In genomic region chr15:33729648-33730047, GRCh38 we compare ENCODE assay signal across 12 cellular contexts.
DNase-seq lines count a peak whose midpoint lies in the region; ATAC-seq and TF ChIP-seq lines count a peak whose summit lies in the region.
"Had no signal": no experiment of that assay in that cellular context is flagged by ENCODE, and none has a peak within 500 bp of the region (broad histone marks: within the 10 kb centered on the region; RNA-seq: fewer than 3 reads in every experiment).

No MANE protein-coding gene starts in this region.

- H3K9me3 Mint-ChIP-seq in H9, result no peaks in the 10 kb centered on the region; a peak in 1 of 5 replicates
- H3K9me3 Mint-ChIP-seq: activated B cell treated with CpG ODN at 0.5 μM for 24 hours; activated naive CD8-positive, alpha-beta T cell treated with anti-CD3 and anti-CD28 coated beads, Interleukin-2, amount 50 U/mL, for 24 hours had no signal

- no peak overlapping the region for H3K4me3 Mint-ChIP-seq in H9
- H3K4me3 Mint-ChIP-seq: activated B cell treated with CpG ODN at 0.5 μM for 24 hours; activated naive CD8-positive, alpha-beta T cell treated with anti-CD3 and anti-CD28 coated beads, Interleukin-2, amount 50 U/mL, for 24 hours had no signal

- ATAC-seq in HG02852 (IDR thresholded peaks at IDR 0.05; ENCODE audit: unreplicated experiment) (no peak), GM19452 (IDR thresholded peaks at IDR 0.05; ENCODE audit: unreplicated experiment) (no peak), left cardiac atrium (no peak)
- ATAC-seq: activated naive CD8-positive, alpha-beta T cell treated with anti-CD3 and anti-CD28 coated beads, Interleukin-2, amount 50 U/mL, for 24 hours had no signal

- peak; percentile 41 for TF ChIP-seq CTCF in 22Rv1 (IDR thresholded peaks at IDR 0.05)
- TF ChIP-seq CTCF in HFF-Myc (IDR thresholded peaks at IDR 0.05; ENCODE audit: low read depth, low read length, missing control alignments), result peak; percentile 6
- peak; percentile 31 for TF ChIP-seq CTCF in fibroblast of pulmonary artery (IDR thresholded peaks at IDR 0.05; ENCODE audit: low read length, missing control alignments)
- TF ChIP-seq CTCF in H9 (conservative IDR thresholded peaks at IDR 0.05), result no peak; the same call in 2 of the 3 replicates

- no peak overlapping the region for H2AFZ ChIP-seq in H9 (ENCODE audit: low read length)

- H3K23me2 ChIP-seq in H9 (ENCODE audit: insufficient read length, low read depth, low read length, poor library complexity, severe bottlenecking), result no peaks in the 10 kb centered on the region

- H3K56ac ChIP-seq in H9 (ENCODE audit: insufficient read length, low read depth, low read length), result no peak overlapping the region

- no CpG with 5 or more reads among the region's 4 CpGs for whole genome bisulfite sequencing in H9 (ENCODE audit: extremely low coverage, insufficient read length, low lambda C conversion rate)

- H2BK15ac ChIP-seq in H9 (ENCODE audit: low read depth, low read length), result no peak overlapping the region

- no peak overlapping the region for H2AK5ac ChIP-seq in H9 (ENCODE audit: insufficient read length, low read length)

- intact Hi-C loops in left cardiac atrium (cut with DNase I), result loop anchor here in 1 of 2 donors (10.0 kb wide), 1 partner anchor 245 kb away; no protein-coding TSS in a partner anchor

- no peak overlapping the region for H2BK20ac ChIP-seq in H9 (ENCODE audit: low read depth, low read length, poor library complexity, severe bottlenecking)

- H4K8ac ChIP-seq in H9 (replicated peaks; ENCODE audit: insufficient read length, low read depth, low read length), result no peak overlapping the region

- no peak overlapping the region for H3K14ac ChIP-seq in H9 (ENCODE audit: insufficient read depth, low read length)

- H3K4ac ChIP-seq in H9 (ENCODE audit: low read depth, low read length), result no peak overlapping the region

- no peaks in the 10 kb centered on the region for H3K36me3 Mint-ChIP-seq in H9 (ENCODE audit: insufficient read depth in 1 of 3, low read depth in 3 of 3)

- H3K27me3 Mint-ChIP-seq in H9 (ENCODE audit: low read depth), result no peaks in the 10 kb centered on the region
- H3K27me3 Mint-ChIP-seq: activated B cell treated with CpG ODN at 0.5 μM for 24 hours; activated naive CD8-positive, alpha-beta T cell treated with anti-CD3 and anti-CD28 coated beads, Interleukin-2, amount 50 U/mL, for 24 hours had no signal

- H3K4me2 ChIP-seq in H9 (ENCODE audit: insufficient read depth, insufficient read length, low read length), result no peak overlapping the region
- H3K4me2 ChIP-seq: BLaER1 had no signal

- H3K18ac ChIP-seq in H9 (ENCODE audit: insufficient read length, low read depth, low read length), result no peak overlapping the region

- H3K23ac ChIP-seq in H9 (ENCODE audit: insufficient read length, low read depth, low read length), result no peak overlapping the region

- no peak overlapping the region for H3K27ac Mint-ChIP-seq in H9
- H3K27ac Mint-ChIP-seq: activated B cell treated with CpG ODN at 0.5 μM for 24 hours; activated naive CD8-positive, alpha-beta T cell treated with anti-CD3 and anti-CD28 coated beads, Interleukin-2, amount 50 U/mL, for 24 hours had no signal

- no peaks in the 10 kb centered on the region for H4K20me1 ChIP-seq in H9 (ENCODE audit: control insufficient read depth, insufficient read depth, insufficient read length)
- H4K20me1 ChIP-seq: BLaER1 had no signal

- no peaks in the 10 kb centered on the region for H3K79me2 ChIP-seq in H9 (ENCODE audit: insufficient read depth, low read length)

- no peak overlapping the region for H4K91ac ChIP-seq in H9 (ENCODE audit: insufficient read length, low read depth, low read length)

- H3K4me1 ChIP-seq in H9 (ENCODE audit: insufficient read depth, low read length), result no peaks in the 10 kb centered on the region
- H3K4me1 ChIP-seq: BLaER1 had no signal

- H3K27ac ChIP-seq in 22Rv1 (no peak overlapping the region), H9 (ENCODE audit: insufficient read length, low read depth, low read length) (no peak overlapping the region)
- H3K27ac ChIP-seq: BLaER1 had no signal

- H3K79me1 ChIP-seq in H9 (ENCODE audit: insufficient read depth, low read depth, low read length, poor library complexity, severe bottlenecking), result no peaks in the 10 kb centered on the region

- H3K9me3 ChIP-seq in H9 (ENCODE audit: control insufficient read depth, low read depth, low read length), result no peaks in the 10 kb centered on the region
- H3K9me3 ChIP-seq: BLaER1 had no signal

- no peak overlapping the region for H3T11ph ChIP-seq in H9 (ENCODE audit: low read length)

- H3K4me3 ChIP-seq in HFF-Myc (replicated peaks; ENCODE audit: low read depth, low read length) (no peak overlapping the region), fibroblast of pulmonary artery (replicated peaks; ENCODE audit: low read depth, low read length) (no peak overlapping the region)
- H3K4me3 ChIP-seq: BLaER1 had no signal

- no peak overlapping the region for H2BK5ac ChIP-seq in H9 (ENCODE audit: insufficient read length, low read length)

- no peaks in the 10 kb centered on the region for H3K4me1 Mint-ChIP-seq in H9
- H3K4me1 Mint-ChIP-seq: activated B cell treated with CpG ODN at 0.5 μM for 24 hours; activated naive CD8-positive, alpha-beta T cell treated with anti-CD3 and anti-CD28 coated beads, Interleukin-2, amount 50 U/mL, for 24 hours had no signal

- no peak overlapping the region for H3K9ac ChIP-seq in H9 (ENCODE audit: extremely low read depth, insufficient read length, low read length)
- H3K9ac ChIP-seq: BLaER1 had no signal

- no peak overlapping the region for H2BK120ac ChIP-seq in H9 (ENCODE audit: low read depth, low read length, poor library complexity, severe bottlenecking)

- no peaks in the 10 kb centered on the region for H3K27me3 ChIP-seq in H9 (ENCODE audit: insufficient read depth, low read length)
- H3K27me3 ChIP-seq: BLaER1 had no signal

- H4K5ac ChIP-seq in H9 (ENCODE audit: insufficient read length, low read depth, low read length), result no peak overlapping the region

- H2BK12ac ChIP-seq in H9 (ENCODE audit: insufficient read length, low read depth, low read length), result no peak overlapping the region

- DNase-seq in HFF-Myc (ENCODE audit: extremely low read depth, low read depth) (no peak), RKO (ENCODE audit: low spot score) (peak; percentile 6), fibroblast of pulmonary artery (ENCODE audit: low read depth) (peak; percentile 36), H9 (no peak), left cardiac atrium (no peak)
- DNase-seq: activated B cell treated with CpG ODN at 0.5 μM for 24 hours; activated naive CD8-positive, alpha-beta T cell treated with anti-CD3 and anti-CD28 coated beads, Interleukin-2, amount 50 U/mL, for 24 hours; midbrain had no signal

Comparison
In these comparisons a context has a peak if more than half of its experiments do, and no peak if none do; other contexts are left out.
1. DNase-seq: peak in RKO (single experiment) and fibroblast of pulmonary artery (single experiment); none in HFF-Myc (single experiment), H9 (single experiment) and left cardiac atrium (single experiment).